ENCODE assay signal across 8 cellular contexts in the genomic region with DNA sequence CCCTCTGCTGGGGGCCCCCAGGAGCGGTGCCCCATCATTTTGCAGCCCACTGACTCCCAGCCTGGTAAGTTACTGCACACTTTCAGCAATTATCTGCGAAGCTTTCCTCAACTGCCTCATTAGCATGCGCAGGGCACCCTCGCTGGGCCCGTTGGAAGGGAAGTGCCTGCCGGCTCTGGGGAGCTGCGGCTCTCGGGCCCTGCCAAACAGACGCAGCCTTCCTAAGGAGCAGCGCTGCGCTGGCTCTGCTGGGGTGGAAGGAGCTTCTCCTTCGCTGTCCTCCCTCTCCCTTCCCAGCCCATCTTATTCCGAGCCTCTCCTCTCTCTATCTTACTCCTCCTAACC.
DNase-seq lines count a peak whose midpoint lies in the region; ATAC-seq and TF ChIP-seq lines count a peak whose summit lies in the region.

No MANE protein-coding gene starts in this region.

- DNase-seq in Ammon's horn (ENCODE audit: low spot score) = peak; percentile 71
- DNase-seq in NCI-H1092 treated with DMSO at 0.1 percent for 48 hours (lab: John Stamatoyannopoulos, UW) = peak; percentile 30
- DNase-seq in esophagus muscularis mucosa (ENCODE audit: extremely low spot score) = no peak
- peak; percentile 12 for DNase-seq in mucosa of gallbladder (ENCODE audit: low spot score)
- no peak for DNase-seq in GOT3 (lab: John Stamatoyannopoulos, UW)

- H3K4me3 ChIP-seq in esophagus muscularis mucosa = peak overlapping the region; percentile 41 to 47 (median 45)

- no peaks in the 10 kb centered on the region for H3K9me3 ChIP-seq in esophagus muscularis mucosa

- intact Hi-C loops in esophagus muscularis mucosa (cut with DNase I) = no loop called here

- WGBS in esophagus muscularis mucosa = 12% methylated on average over 12 of the region's 13 CpGs

- no peak for ATAC-seq in HG03025 (IDR thresholded peaks at IDR 0.05; ENCODE audit: low FRiP score, unreplicated experiment)
- no peak for ATAC-seq in esophagus mucosa
- ATAC-seq in HG03378 (IDR thresholded peaks at IDR 0.05; ENCODE audit: unreplicated experiment) = no peak

- TF ChIP-seq CTCF in esophagus muscularis mucosa (IDR thresholded peaks at IDR 0.05) = no peak

- H3K27me3 ChIP-seq in esophagus muscularis mucosa = no peaks in the 10 kb centered on the region

- TF ChIP-seq EP300 in esophagus muscularis mucosa (IDR thresholded peaks at IDR 0.05) = no peak

- no peak for TF ChIP-seq POLR2A in esophagus muscularis mucosa (IDR thresholded peaks at IDR 0.05; ENCODE audit: low read depth)

- H3K4me1 ChIP-seq in esophagus muscularis mucosa = peaks cover 10 to 17% (median 16%) of the 10 kb centered on the region in 4 donors

- H3K36me3 ChIP-seq in esophagus muscularis mucosa = no peaks in the 10 kb centered on the region

- peak overlapping the region in 1 of 4 donors; percentile 33 for H3K27ac ChIP-seq in esophagus muscularis mucosa (replicated peaks in 1 of 4)

Comparison
In these comparisons a context has a peak if more than half of its experiments do, and no peak if none do; other contexts are left out.
1. DNase-seq: peak in Ammon's horn (single experiment), NCI-H1092 treated with DMSO at 0.1 percent for 48 hours (single experiment) and mucosa of gallbladder (single experiment); none in esophagus muscularis mucosa (single experiment) and GOT3 (single experiment).